Comparison of ENCODE assay signal across 8 cellular contexts in genomic region chr20:6122873-6123649, GRCh38. TPM values are rescaled to one million over a fixed set of nuclear protein-coding genes. Genes with fewer than 3 reads are reported as not detected.
DNase-seq lines count a peak whose midpoint lies in the region; ATAC-seq, FAIRE-seq and TF ChIP-seq lines count a peak whose summit lies in the region.

Gene FERMT1, minus strand, starts transcription at chr20:6123030. Its CDS starts 3,476 bp downstream, at chr20:6119554.

- H3K4me1 ChIP-seq in RWPE2 (ENCODE audit: insufficient read depth, poor library complexity, severe bottlenecking) (peaks cover 22% of the 10 kb centered on the region), keratinocyte (ENCODE audit: control insufficient read depth, extremely low read depth, insufficient read depth, low read length) (peaks cover 28% of the 10 kb centered on the region)

- peak; percentile 84 for ATAC-seq in GM18909 (IDR thresholded peaks at IDR 0.05; ENCODE audit: poor library complexity, unreplicated experiment)
- peak; percentile 83 for ATAC-seq in RWPE2 (ENCODE audit: low read depth)

- FAIRE-seq in HTR-8/SVneo (lab: Jason Lieb, UNC) (peak; percentile 86), keratinocyte (lab: Jason Lieb, UNC) (peak; percentile 91)

- H3K9me1 ChIP-seq in keratinocyte (ENCODE audit: control insufficient read depth, extremely low read depth, insufficient read depth, low read length), result no peaks in the 10 kb centered on the region

- peak within 1 kb of the TSS; percentile 65 for H2AFZ ChIP-seq in keratinocyte (ENCODE audit: control insufficient read depth, low read length)

- DNase-seq in Ammon's horn (ENCODE audit: low spot score) (peak; percentile 40), HTR-8/SVneo (ENCODE audit: insufficient read length, low spot score) (peak; percentile 72), RWPE2 (ENCODE audit: low spot score) (peak; percentile 90), cardiac fibroblast (ENCODE audit: low read depth in 2 of 2) (peak; percentile 73 to 76), keratinocyte (ENCODE audit: low read depth, low spot score) (peak; percentile 96), cerebellar nuclear complex (lab: John Stamatoyannopoulos, UW) (no peak)
- DNase-seq in stimulated activated CD4-positive, alpha-beta T cell treated with anti-CD3 and anti-CD28 coated beads, Interleukin-15, amount 100 ng/mL, for 48 hours (ENCODE audit: low read depth in 2 of 2), result peak; percentile 28 to 38

- H3K9ac ChIP-seq in keratinocyte (ENCODE audit: control insufficient read depth, extremely low read depth, insufficient read depth, low read length), result peak within 1 kb of the TSS; percentile 87

- H3K4me3 ChIP-seq in RWPE2 (ENCODE audit: severe bottlenecking), result peak within 1 kb of the TSS; percentile 53
- H3K4me3 ChIP-seq in cardiac fibroblast (replicated peaks in 1 of 2; ENCODE audit: low read depth in 2 of 2, low read length in 2 of 2), result peak within 1 kb of the TSS; percentile 55 to 60
- peak within 1 kb of the TSS; percentile 74 to 95 (median 78) for H3K4me3 ChIP-seq in keratinocyte (ENCODE audit: control insufficient read depth in 2 of 3, extremely low read depth in 1 of 3, insufficient read depth in 2 of 3, low read depth in 1 of 3, low read length in 3 of 3)

- peak within 1 kb of the TSS; percentile 88 for H3K4me2 ChIP-seq in keratinocyte (ENCODE audit: control insufficient read depth, extremely low read depth, insufficient read depth, low read depth, low read length)

- peaks cover 37% of the 10 kb centered on the region for H3K79me2 ChIP-seq in keratinocyte (ENCODE audit: control insufficient read depth, insufficient read depth, low read length)

- TF ChIP-seq CTCF in RWPE2 (IDR thresholded peaks at IDR 0.05; ENCODE audit: poor library complexity, severe bottlenecking), result peak; percentile 38
- TF ChIP-seq CTCF in cardiac fibroblast (IDR thresholded peaks at IDR 0.05; ENCODE audit: low read depth, low read length), result peak; percentile 18
- peak in 2 of 3 experiments; percentile 15 to 26 for TF ChIP-seq CTCF in keratinocyte (optimal IDR thresholded peaks at IDR 0.05 in 1 of 3, IDR thresholded peaks at IDR 0.05 in 1 of 3, conservative IDR thresholded peaks at IDR 0.05 in 1 of 3; ENCODE audit: extremely low read depth in 1 of 3, insufficient read depth in 2 of 3, low read length in 3 of 3)

- H3K27me3 ChIP-seq in RWPE2 (ENCODE audit: insufficient read depth, poor library complexity, severe bottlenecking) (no peaks in the 10 kb centered on the region), keratinocyte (ENCODE audit: control insufficient read depth, extremely low read depth, insufficient read depth, low read length) (no peaks in the 10 kb centered on the region)

- no peaks in the 10 kb centered on the region for H3K9me3 ChIP-seq in RWPE2 (ENCODE audit: severe bottlenecking)
- no peaks in the 10 kb centered on the region for H3K9me3 ChIP-seq in keratinocyte (ENCODE audit: control insufficient read depth, low read depth, low read length)

- H3K36me3 ChIP-seq in RWPE2 (ENCODE audit: low read depth), result peaks cover 32% of the 10 kb centered on the region
- H3K36me3 ChIP-seq in keratinocyte (ENCODE audit: control insufficient read depth in 2 of 2, extremely low read depth in 1 of 2, insufficient read depth in 2 of 2, low read length in 2 of 2), result peaks cover 5 to 13% of the 10 kb centered on the region in 2 experiments

- H4K20me1 ChIP-seq in keratinocyte (ENCODE audit: control insufficient read depth, extremely low read depth, insufficient read depth, low read length), result no peaks in the 10 kb centered on the region

- dilution Hi-C loops in keratinocyte (cut with MboI; ENCODE audit: extremely low pct_ligation_motif_present, low sequenced_read_pairs), result no loop called here

- H3K27ac ChIP-seq in RWPE2 (ENCODE audit: poor library complexity, severe bottlenecking), result peak within 1 kb of the TSS; percentile 95
- H3K27ac ChIP-seq in keratinocyte (ENCODE audit: control insufficient read depth, insufficient read depth, low read length), result peak within 1 kb of the TSS; percentile 88

RNA-seq across cellular contexts. Expression of gene FERMT1, which starts in this region (rescaled TPM):
- 68.4 to 312 TPM (median 134 TPM) in 3 replicates for polyA plus RNA-seq in keratinocyte
- polyA plus RNA-seq in keratinocyte (2011; ENCODE audit: low read depth), result 26.6 TPM
- 130 and 199 TPM in 2 replicates for polyA plus RNA-seq in keratinocyte (2011; cell fraction: cytosol; rRNA removed)
- 155 and 157 TPM in 2 replicates for polyA plus RNA-seq in keratinocyte (2011; cell fraction: nucleus; rRNA removed)
- polyA plus RNA-seq in keratinocyte (2012; ENCODE audit: low replicate concordance), result 31.9 and 172 TPM in 2 replicates
- 76.1 to 167 TPM (median 130 TPM) in 3 replicates for polyA minus RNA-seq in keratinocyte
- polyA minus RNA-seq in keratinocyte (2011; cell fraction: cytosol; rRNA and poly(A)+ RNA removed), result 56.4 TPM
- 59.8 and 138 TPM in 2 replicates for polyA minus RNA-seq in keratinocyte (2011; cell fraction: nucleus; rRNA and poly(A)+ RNA removed)

Comparison
In these comparisons a context has a peak if more than half of its experiments do, and no peak if none do; other contexts are left out.
1. DNase-seq: peak in Ammon's horn (single experiment), HTR-8/SVneo (single experiment), RWPE2 (single experiment), cardiac fibroblast (2 of 2), keratinocyte (single experiment) and stimulated activated CD4-positive, alpha-beta T cell treated with anti-CD3 and anti-CD28 coated beads, Interleukin-15, amount 100 ng/mL, for 48 hours (2 of 2); none in cerebellar nuclear complex (0 of 2).
2. Peak in every context shown above with its lines, with median percentiles within 50 percentile points of each other: H3K4me3 ChIP-seq and CTCF ChIP-seq.